Comparison of ENCODE assay signal across 8 cellular contexts in the genomic region with DNA sequence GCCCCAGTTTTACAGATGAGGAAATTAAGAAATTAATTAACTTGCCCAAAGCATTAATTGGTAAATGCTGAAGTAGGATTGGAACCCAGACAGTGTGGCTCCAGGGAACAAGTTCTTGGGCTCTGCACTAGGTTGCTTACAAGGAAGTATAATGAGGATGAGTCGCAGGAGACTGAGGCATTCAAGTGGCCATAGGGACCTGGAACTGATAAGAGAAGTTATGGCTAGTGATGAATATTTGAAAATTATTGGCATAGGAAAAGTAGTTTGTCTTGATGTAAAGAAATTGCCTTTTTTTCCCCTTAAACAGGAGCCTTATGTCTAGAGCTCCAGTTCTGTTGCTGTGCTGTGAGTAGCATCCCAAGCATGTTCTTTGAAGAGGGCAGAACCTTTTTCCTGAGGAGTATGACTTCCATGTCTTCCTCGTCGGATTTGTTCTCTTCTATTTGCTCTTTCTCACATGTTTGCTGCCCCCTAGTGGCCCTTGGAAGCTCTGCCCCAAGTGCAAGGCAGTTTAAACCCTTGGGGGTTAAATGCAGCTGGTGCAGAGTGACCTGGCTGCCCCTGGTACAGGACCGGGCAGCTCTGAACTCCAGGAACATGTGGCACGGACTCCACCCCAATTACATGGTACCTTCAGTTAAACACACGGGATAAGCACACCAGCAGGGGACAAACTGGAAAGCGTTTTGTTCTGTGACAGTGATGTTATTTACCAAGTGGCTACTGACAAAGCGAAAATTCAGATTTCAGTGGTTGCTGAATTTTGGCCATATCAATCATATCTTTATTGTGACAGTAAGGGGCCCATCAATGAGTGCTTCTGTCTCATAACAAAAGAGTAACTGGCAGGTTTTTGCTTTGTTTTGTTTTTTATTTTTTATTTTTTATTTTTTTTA.
DNase-seq lines count a peak whose midpoint lies in the region; ATAC-seq and TF ChIP-seq lines count a peak whose summit lies in the region.

No MANE protein-coding gene starts in this region.

- peak; percentile 88 for ATAC-seq in HG03103 (IDR thresholded peaks at IDR 0.05; ENCODE audit: low read depth, unreplicated experiment)

- in situ Hi-C loops in GM13976 (cut with MboI; ENCODE audit: low sequenced_read_pairs, unreplicated experiment): no loop called here

- peak; percentile 73 for DNase-seq in GM13976 (ENCODE audit: low spot score)
- DNase-seq in NCI-H345 (lab: John Stamatoyannopoulos, UW): peak; percentile 84
- peak; percentile 64 for DNase-seq in activated CD4-positive, CD25-positive, alpha-beta regulatory T cell treated with anti-CD3 and anti-CD28 coated beads, Interleukin-2, amount 50 U/mL, for 72 hours
- peak; percentile 76 for DNase-seq in cerebellar cortex (ENCODE audit: low spot score)
- peak; percentile 92 for DNase-seq in left kidney (ENCODE audit: low read depth, low spot score)
- DNase-seq in stimulated activated CD4-positive, alpha-beta T cell treated with anti-CD3 and anti-CD28 coated beads, Interleukin-4, amount 100 ng/mL, for 4 hours: peak; percentile 47 to 49
- DNase-seq in 8988T: no peak

- TF ChIP-seq CTCF in GM13976 (IDR thresholded peaks at IDR 0.05; ENCODE audit: borderline replicate concordance, control extremely low read depth, extremely low read depth, insufficient read depth, missing control alignments): peak; percentile 90
